ENCODE assay signal across 22 cellular contexts in genomic region chr1:205973377-205974232, GRCh38. TPM values are rescaled to one million over a fixed set of nuclear protein-coding genes. Genes with fewer than 3 reads are reported as not detected.
DNase-seq lines count a peak whose midpoint lies in the region; ATAC-seq, FAIRE-seq and TF ChIP-seq lines count a peak whose summit lies in the region.
"Had no signal": no experiment of that assay in that cellular context is flagged by ENCODE, and none has a peak within 500 bp of the region (broad histone marks: within the 10 kb centered on the region; RNA-seq: fewer than 3 reads in every experiment).

No MANE protein-coding gene starts in this region.

- intact Hi-C loops in activated naive CD4-positive, alpha-beta T cell treated with anti-CD3 and anti-CD28 coated beads for 36 hours (cut with micrococcal nuclease), result loop anchor here (10.0 kb wide), 1 partner anchor 449 kb away; no protein-coding TSS in a partner anchor

- H2BK5ac ChIP-seq in H1 (ENCODE audit: low read depth, low read length), result 0 out of 2 replicates have a peak overlapping the region, but pooled peaks have one; percentile 5
- H2BK5ac ChIP-seq in trophoblast cell (ENCODE audit: low read depth, low read length, poor library complexity), result no peak overlapping the region

- TF ChIP-seq EP300 in H1 (IDR thresholded peaks at IDR 0.05; ENCODE audit: borderline replicate concordance in 1 of 2, low read depth in 2 of 2, low read length in 2 of 2), result no peak

- H3K27ac ChIP-seq in HEK293 (ENCODE audit: extremely low read depth, low read depth, low read length) (no peak overlapping the region), H1 (ENCODE audit: low read depth, low read length) (no peak overlapping the region), trophoblast cell (ENCODE audit: low read depth, low read length) (no peak overlapping the region)
- H3K27ac ChIP-seq: GM23248 had no signal

- ATAC-seq in HG03342 (IDR thresholded peaks at IDR 0.05; ENCODE audit: unreplicated experiment), result no peak
- ATAC-seq: Panc1 had no signal

- no peak overlapping the region for H3K4me3 Mint-ChIP-seq in activated naive CD4-positive, alpha-beta T cell treated with anti-CD3 and anti-CD28 coated beads for 36 hours
- no peak overlapping the region for H3K4me3 Mint-ChIP-seq in glutamatergic neuron (ENCODE audit: unreplicated experiment)

- FAIRE-seq in H1 (lab: Jason Lieb, UNC), result no peak

- H3K9me3 Mint-ChIP-seq in activated naive CD4-positive, alpha-beta T cell treated with anti-CD3 and anti-CD28 coated beads for 36 hours, result peaks cover 2% of the 10 kb centered on the region
- peaks cover 1% of the 10 kb centered on the region for H3K9me3 Mint-ChIP-seq in glutamatergic neuron (ENCODE audit: unreplicated experiment)

- H3K23me2 ChIP-seq in H1 (ENCODE audit: low read depth, low read length), result peaks cover 27% of the 10 kb centered on the region

- peak; percentile 0 for DNase-seq in activated naive CD4-positive, alpha-beta T cell treated with anti-CD3 and anti-CD28 coated beads for 36 hours
- DNase-seq in activated naive CD4-positive, alpha-beta T cell (lab: John Stamatoyannopoulos, UW), result no peak
- no peak for DNase-seq in H1 (ENCODE audit: low read depth in 1 of 2, low spot score in 2 of 2)
- no peak for DNase-seq in trophoblast cell
- no peak for DNase-seq in NOMO-1 (lab: John Stamatoyannopoulos, UW; ENCODE audit: unreplicated experiment in 2 of 2)
- no peak for DNase-seq in glutamatergic neuron
- DNase-seq: GM23248, Karpas-422, NCI-H1092, NCI-H1436, NCI-H1930, NCI-H446, NCI-H524 treated with DMSO at 0.1 percent for 48 hours, SHP77 had no signal

- H4K91ac ChIP-seq in H1 (replicated peaks; ENCODE audit: insufficient read length, low read length) (peak overlapping the region; percentile 69), trophoblast cell (ENCODE audit: low read depth, low read length) (no peak overlapping the region)

- H3K27me3 Mint-ChIP-seq in activated naive CD4-positive, alpha-beta T cell treated with anti-CD3 and anti-CD28 coated beads for 36 hours (ENCODE audit: low read depth), result no peaks in the 10 kb centered on the region
- H3K27me3 Mint-ChIP-seq in glutamatergic neuron (ENCODE audit: unreplicated experiment), result peaks cover 12% of the 10 kb centered on the region

- H3K36me3 ChIP-seq in HEK293 (ENCODE audit: control insufficient read depth in 2 of 2, insufficient read depth in 1 of 2, low read length in 2 of 2), result no peaks in the 10 kb centered on the region
- H3K36me3 ChIP-seq in H1 (ENCODE audit: control insufficient read depth in 2 of 4, insufficient read depth in 4 of 4, low read length in 3 of 4), result no peaks in the 10 kb centered on the region; a peak in 1 of 8 replicates
- no peaks in the 10 kb centered on the region for H3K36me3 ChIP-seq in trophoblast cell (ENCODE audit: control insufficient read depth in 1 of 2, insufficient read depth in 2 of 2, low read length in 2 of 2)
- H3K36me3 ChIP-seq: HAP-1 had no signal

- H4K20me1 ChIP-seq in H1 (replicated peaks in 1 of 2; ENCODE audit: control insufficient read depth in 1 of 2, insufficient read depth in 2 of 2, low read length in 2 of 2), result peaks cover 0 to 27% of the 10 kb centered on the region in 2 experiments

- H3K9ac ChIP-seq in H1 (replicated peaks in 1 of 4; ENCODE audit: extremely low read depth in 1 of 4, low read depth in 3 of 4, low read length in 3 of 4) (no peak overlapping the region), trophoblast cell (ENCODE audit: low read length) (no peak overlapping the region)
- H3K9ac ChIP-seq: GM23248 had no signal

- no peak overlapping the region for H2AFZ ChIP-seq in H1 (ENCODE audit: low read length)
- no peak overlapping the region for H2AFZ ChIP-seq in trophoblast cell (ENCODE audit: insufficient read depth, low read length, poor library complexity)
- H2AFZ ChIP-seq: GM23248 had no signal

- H3K4me1 Mint-ChIP-seq in activated naive CD4-positive, alpha-beta T cell treated with anti-CD3 and anti-CD28 coated beads for 36 hours (ENCODE audit: low read depth), result no peaks in the 10 kb centered on the region
- peaks cover 12% of the 10 kb centered on the region for H3K4me1 Mint-ChIP-seq in glutamatergic neuron (ENCODE audit: low read depth, unreplicated experiment)

- TF ChIP-seq RAD21 in H1 (IDR thresholded peaks at IDR 0.05 in 1 of 2, conservative IDR thresholded peaks at IDR 0.05 in 1 of 2; ENCODE audit: low read depth in 2 of 2, low read length in 2 of 2), result no peak

- no peak overlapping the region for H3K27ac Mint-ChIP-seq in activated naive CD4-positive, alpha-beta T cell treated with anti-CD3 and anti-CD28 coated beads for 36 hours
- no peak overlapping the region for H3K27ac Mint-ChIP-seq in glutamatergic neuron (ENCODE audit: unreplicated experiment)

- TF ChIP-seq POLR2A in H1 (IDR thresholded peaks at IDR 0.05; ENCODE audit: control extremely low read depth in 1 of 2, low read depth in 2 of 2, low read length in 2 of 2), result no peak

- H3K4ac ChIP-seq in H1 (replicated peaks; ENCODE audit: insufficient read length, low read depth, low read length) (peak overlapping the region; percentile 80), trophoblast cell (ENCODE audit: low read depth, low read length) (no peak overlapping the region)

- 89 to 100% methylated on average over 3 to 8 of the region's 8 CpGs for WGBS in H1 (ENCODE audit: extremely low coverage in 1 of 2, insufficient coverage in 1 of 2, insufficient read length in 1 of 2, insufficient replicate concordance in 2 of 2, low coverage in 1 of 2, low lambda C conversion rate in 2 of 2, missing lambda C conversion rate in 1 of 2), 2 experiments
- WGBS in trophoblast cell (ENCODE audit: extremely low coverage, insufficient coverage, insufficient read length), result 100% methylated on average over 8 of the region's 8 CpGs

- H4K12ac ChIP-seq in trophoblast cell (ENCODE audit: low read depth, low read length), result no peak overlapping the region

- POLR2A ChIA-PET in HEK293 (lab: Yijun Ruan, JAX) (no interaction called here), H1 (lab: Charles Lee; ENCODE audit: partially characterized antibody) (no interaction called here)

- no peak overlapping the region for H3K4me3 ChIP-seq in HEK293 (ENCODE audit: low read depth, low read length)
- H3K4me3 ChIP-seq in H1 (ENCODE audit: extremely low read depth in 1 of 4, insufficient read depth in 2 of 4, low read depth in 3 of 4, low read length in 4 of 4), result no peak overlapping the region
- peak overlapping the region; percentile 61 for H3K4me3 ChIP-seq in trophoblast cell (ENCODE audit: low read depth, low read length)
- H3K4me3 ChIP-seq: GM23248, HAP-1 had no signal

- H3K36me3 Mint-ChIP-seq in activated naive CD4-positive, alpha-beta T cell treated with anti-CD3 and anti-CD28 coated beads for 36 hours (ENCODE audit: low read depth), result no peaks in the 10 kb centered on the region
- no peaks in the 10 kb centered on the region for H3K36me3 Mint-ChIP-seq in glutamatergic neuron (ENCODE audit: unreplicated experiment)

- H2AK5ac ChIP-seq in H1 (ENCODE audit: low read depth, low read length), result peak overlapping the region; percentile 99
- H2AK5ac ChIP-seq in trophoblast cell (ENCODE audit: low read length), result no peak overlapping the region

- H3K4me2 ChIP-seq in H1 (ENCODE audit: insufficient read depth in 1 of 2, low read depth in 2 of 2, low read length in 2 of 2), result no peak overlapping the region; a peak in 1 of 4 replicates
- H3K4me2 ChIP-seq in trophoblast cell (ENCODE audit: low read length), result no peak overlapping the region

- H4K8ac ChIP-seq in H1 (ENCODE audit: extremely low read depth, insufficient read depth, low read length) (no peak overlapping the region), trophoblast cell (ENCODE audit: low read depth, low read length) (no peak overlapping the region)

- CTCF ChIA-PET in activated naive CD4-positive, alpha-beta T cell treated with anti-CD3 and anti-CD28 coated beads for 36 hours (lab: Charles Lee), result no interaction called here
- CTCF ChIA-PET in HEK293 (lab: Yijun Ruan, JAX), result no interaction called here
- CTCF ChIA-PET in H1 (lab: Charles Lee; ENCODE audit: partially characterized antibody), result no interaction called here

- H3K27me3 ChIP-seq in H1 (replicated peaks in 1 of 4; ENCODE audit: control insufficient read depth in 3 of 4, extremely low read depth in 1 of 4, insufficient read depth in 3 of 4, low read length in 3 of 4) (no peaks in the 10 kb centered on the region; a peak in 1 of 7 replicates), trophoblast cell (ENCODE audit: insufficient read depth, low read length) (no peaks in the 10 kb centered on the region)

- H3K56ac ChIP-seq in H1 (replicated peaks; ENCODE audit: insufficient read length, low read depth, low read length), result peak overlapping the region; percentile 100

- no peaks in the 10 kb centered on the region for H3K4me1 ChIP-seq in HEK293 (ENCODE audit: control insufficient read depth, insufficient read depth, low read length)
- H3K4me1 ChIP-seq in H1 (replicated peaks in 1 of 4; ENCODE audit: control insufficient read depth in 3 of 4, insufficient read depth in 4 of 4, low read length in 3 of 4), result no peaks in the 10 kb centered on the region; a peak in 2 of 7 replicates
- H3K4me1 ChIP-seq in trophoblast cell (ENCODE audit: control insufficient read depth in 1 of 2, insufficient read depth in 2 of 2, low read length in 2 of 2), result peaks cover 0 to 3% of the 10 kb centered on the region in 2 experiments
- H3K4me1 ChIP-seq: HAP-1 had no signal

- H3K18ac ChIP-seq in H1 (ENCODE audit: extremely low read depth, low read length) (no peak overlapping the region), trophoblast cell (ENCODE audit: low read length) (no peak overlapping the region)

- H3K23ac ChIP-seq in H1 (ENCODE audit: insufficient read length) (peak overlapping the region; percentile 85), trophoblast cell (ENCODE audit: low read length) (no peak overlapping the region)

- H2BK20ac ChIP-seq in H1 (ENCODE audit: low read length), result no peak overlapping the region

- peak overlapping the region; percentile 38 for H2BK120ac ChIP-seq in H1 (replicated peaks; ENCODE audit: low read depth, low read length)
- H2BK120ac ChIP-seq in trophoblast cell (ENCODE audit: insufficient read depth, low read length, poor library complexity), result no peak overlapping the region

- H3K14ac ChIP-seq in H1 (ENCODE audit: insufficient read length), result no peak overlapping the region
- H3K14ac ChIP-seq in trophoblast cell (ENCODE audit: low read length), result no peak overlapping the region

- H2BK15ac ChIP-seq in H1 (ENCODE audit: low read length), result peak overlapping the region; percentile 33

- H3K79me1 ChIP-seq in H1 (ENCODE audit: low read depth, low read length) (peaks cover 5% of the 10 kb centered on the region), trophoblast cell (ENCODE audit: low read length) (no peaks in the 10 kb centered on the region)

- TF ChIP-seq CTCF in HEK293 (tag by site-specific recombination; IDR thresholded peaks at IDR 0.05) (no peak), H1 (IDR thresholded peaks at IDR 0.05; ENCODE audit: control extremely low read depth in 1 of 3, insufficient read depth in 1 of 3, low read depth in 1 of 3, low read length in 3 of 3) (no peak), glutamatergic neuron (IDR thresholded peaks at IDR 0.05; ENCODE audit: partially characterized antibody, unreplicated experiment) (no peak)

- no peak overlapping the region for H4K5ac ChIP-seq in H1 (ENCODE audit: insufficient read length, low read depth, low read length)

- H3K79me2 ChIP-seq in H1 (ENCODE audit: control insufficient read depth in 1 of 2, insufficient read depth in 2 of 2, low read length in 2 of 2) (no peaks in the 10 kb centered on the region), trophoblast cell (ENCODE audit: control insufficient read depth, insufficient read depth, low read length, poor library complexity) (no peaks in the 10 kb centered on the region)

- peak overlapping the region; percentile 51; the same call in 1 of the 2 replicates for H2BK12ac ChIP-seq in H1 (ENCODE audit: low read depth, low read length)
- H2BK12ac ChIP-seq in trophoblast cell (ENCODE audit: low read length), result no peak overlapping the region

- no peaks in the 10 kb centered on the region for H3K9me3 ChIP-seq in HEK293 (ENCODE audit: control insufficient read depth, insufficient read depth, low read depth, low read length)
- H3K9me3 ChIP-seq in H1 (ENCODE audit: insufficient read depth in 2 of 2, low read depth in 1 of 2, low read length in 1 of 2), result peaks cover 0 to 4% of the 10 kb centered on the region in 2 experiments; a peak in 1 of 4 replicates
- peaks cover 20% of the 10 kb centered on the region for H3K9me3 ChIP-seq in trophoblast cell (ENCODE audit: insufficient read depth, low read depth, low read length)
- H3K9me3 ChIP-seq: HAP-1 had no signal

RNA-seq across cellular contexts. Expression of gene RAB7B, which starts 29.6 kb away (rescaled TPM):
- total RNA-seq in activated naive CD4-positive, alpha-beta T cell treated with anti-CD3 and anti-CD28 coated beads for 36 hours, result not detected
- not detected in 2 replicates for total RNA-seq in H1 (2021; fragmentation: NEBNext Ultra II Directional; extraction: Animal tissue kit (Norgen Biotek cat#: 25700))
- polyA plus RNA-seq in H1 (2011; rRNA removed), result 0.05 and 0.06 TPM in 2 replicates
- 0.04 TPM for polyA plus RNA-seq in H1 (2011; cell fraction: cytosol; rRNA removed)
- 0.06 TPM for polyA plus RNA-seq in H1 (2011; cell fraction: nucleus; rRNA removed)
- not detected in 4 replicates for polyA plus RNA-seq in H1 (2012, experiment 1 of 2)
- 0.07 TPM for polyA plus RNA-seq in H1 (2012, experiment 2 of 2)
- polyA plus RNA-seq in H1 (2013, experiment 1 of 2), result not detected
- not detected for polyA plus RNA-seq in H1 (2013, experiment 2 of 2)
- 0.17 TPM in 1 of 2 replicates, not detected in the other for polyA minus RNA-seq in H1 (2011; rRNA and poly(A)+ RNA removed)
- not detected for polyA minus RNA-seq in H1 (2011; cell fraction: cytosol; rRNA and poly(A)+ RNA removed)
- polyA minus RNA-seq in H1 (2011; cell fraction: nucleus; rRNA and poly(A)+ RNA removed), result not detected
- polyA plus RNA-seq in trophoblast cell (2013), result 2.4 and 2.6 TPM in 2 replicates
- not detected for total RNA-seq in glutamatergic neuron (ENCODE audit: unreplicated experiment)
- total RNA-seq: OCI-LY7 had no signal

RNA-seq across cellular contexts. Expression of gene SLC26A9, which starts 30.3 kb away (rescaled TPM):
- not detected for total RNA-seq in activated naive CD4-positive, alpha-beta T cell treated with anti-CD3 and anti-CD28 coated beads for 36 hours
- total RNA-seq in H1 (2021; fragmentation: NEBNext Ultra II Directional; extraction: Animal tissue kit (Norgen Biotek cat#: 25700)), result not detected in 2 replicates
- polyA plus RNA-seq in H1 (2011; rRNA removed), result 0.03 TPM in 1 of 2 replicates, not detected in the other
- polyA plus RNA-seq in H1 (2011; cell fraction: cytosol; rRNA removed), result 0.04 TPM
- 0.07 TPM for polyA plus RNA-seq in H1 (2011; cell fraction: nucleus; rRNA removed)
- polyA plus RNA-seq in H1 (2012, experiment 1 of 2), result 0.09 TPM in 1 of 4 replicates, not detected in the others
- not detected for polyA plus RNA-seq in H1 (2012, experiment 2 of 2)
- 0.08 TPM for polyA plus RNA-seq in H1 (2013, experiment 1 of 2)
- 0.02 TPM for polyA plus RNA-seq in H1 (2013, experiment 2 of 2)
- 0.02 TPM in 1 of 2 replicates, not detected in the other for polyA minus RNA-seq in H1 (2011; rRNA and poly(A)+ RNA removed)
- polyA minus RNA-seq in H1 (2011; cell fraction: cytosol; rRNA and poly(A)+ RNA removed), result not detected
- not detected for polyA minus RNA-seq in H1 (2011; cell fraction: nucleus; rRNA and poly(A)+ RNA removed)
- polyA plus RNA-seq in trophoblast cell (2013), result 0.01 TPM in 1 of 2 replicates, not detected in the other
- total RNA-seq in glutamatergic neuron (ENCODE audit: unreplicated experiment), result not detected
- total RNA-seq: A172, GM23248, OCI-LY7, SK-MEL-5 had no signal
- polyA plus RNA-seq: BJ, GM23248 had no signal

RNA-seq across cellular contexts. Expression of gene CTSE, which starts 50.1 kb away (rescaled TPM):
- not detected for total RNA-seq in activated naive CD4-positive, alpha-beta T cell treated with anti-CD3 and anti-CD28 coated beads for 36 hours
- not detected in 2 replicates for total RNA-seq in H1 (2021; fragmentation: NEBNext Ultra II Directional; extraction: Animal tissue kit (Norgen Biotek cat#: 25700))
- polyA plus RNA-seq in H1 (2011; rRNA removed), result 0.03 TPM in 1 of 2 replicates, not detected in the other
- polyA plus RNA-seq in H1 (2011; cell fraction: cytosol; rRNA removed), result not detected
- polyA plus RNA-seq in H1 (2011; cell fraction: nucleus; rRNA removed), result not detected
- not detected in 4 replicates for polyA plus RNA-seq in H1 (2012, experiment 1 of 2)
- polyA plus RNA-seq in H1 (2012, experiment 2 of 2), result not detected
- not detected for polyA plus RNA-seq in H1 (2013, experiment 1 of 2)
- polyA plus RNA-seq in H1 (2013, experiment 2 of 2), result not detected
- not detected in 2 replicates for polyA minus RNA-seq in H1 (2011; rRNA and poly(A)+ RNA removed)
- not detected for polyA minus RNA-seq in H1 (2011; cell fraction: cytosol; rRNA and poly(A)+ RNA removed)
- not detected for polyA minus RNA-seq in H1 (2011; cell fraction: nucleus; rRNA and poly(A)+ RNA removed)
- polyA plus RNA-seq in trophoblast cell (2013), result 0.73 and 0.93 TPM in 2 replicates
- total RNA-seq in glutamatergic neuron (ENCODE audit: unreplicated experiment), result not detected
- total RNA-seq: A172, GM23248, OCI-LY7, SK-MEL-5 had no signal
- polyA plus RNA-seq: BJ, GM23248 had no signal
